Comparison of ENCODE assay signal across 8 cellular contexts in genomic region chr3:9791790-9792404, GRCh38. TPM values are rescaled to one million over a fixed set of nuclear protein-coding genes. Genes with fewer than 3 reads are reported as not detected.
A peak's percentile ranks its signal among the peaks of the same experiment; 100 is the strongest.
DNase-seq lines count a peak whose midpoint lies in the region; ATAC-seq and TF ChIP-seq lines count a peak whose summit lies in the region.

No MANE protein-coding gene starts in this region.

- DNase-seq in H9 (no peak), mesenteric fat pad (ENCODE audit: low spot score) (no peak), superior temporal gyrus (ENCODE audit: extremely low spot score) (no peak), NCI-H748 treated with DMSO at 0.1 percent for 48 hours (lab: John Stamatoyannopoulos, UW) (no peak)
- no peak for DNase-seq in activated CD8-positive, alpha-beta T cell treated with anti-CD3 and anti-CD28 coated beads for 36 hours
- no peak for DNase-seq in stimulated activated naive CD8-positive, alpha-beta T cell treated with anti-CD3 and anti-CD28 coated beads, Interleukin-15, Interleukin-2, amounts not matched to agents 100 U/mL and 50 U/mL, for 24 hours
- no peak for DNase-seq in stimulated activated CD4-positive, alpha-beta T cell treated with anti-CD3 and anti-CD28 coated beads, Interleukin-2, amount 100 ng/mL, for 24 hours

- H3K9me3 Mint-ChIP-seq in H9: no peaks in the 10 kb centered on the region
- no peaks in the 10 kb centered on the region for H3K9me3 Mint-ChIP-seq in activated CD8-positive, alpha-beta T cell treated with anti-CD3 and anti-CD28 coated beads for 36 hours

- no peak overlapping the region for H2AFZ ChIP-seq in H9 (ENCODE audit: low read length)

- H3K14ac ChIP-seq in H9 (ENCODE audit: insufficient read depth, low read length): peak overlapping the region; percentile 32; the same call in 1 of the 2 replicates

- H3K79me1 ChIP-seq in H9 (ENCODE audit: insufficient read depth, low read depth, low read length, poor library complexity, severe bottlenecking): no peaks in the 10 kb centered on the region

- H3K27ac ChIP-seq in H9 (ENCODE audit: insufficient read length, low read depth, low read length): no peak overlapping the region

- intact Hi-C loops in activated CD8-positive, alpha-beta T cell treated with anti-CD3 and anti-CD28 coated beads for 36 hours (cut with micrococcal nuclease): loop anchor here (2.0 kb wide), 1 partner anchor 41 kb away; no protein-coding TSS in a partner anchor

- H3K4ac ChIP-seq in H9 (ENCODE audit: low read depth, low read length): no peak overlapping the region; the same call in 1 of the 2 replicates

- H4K91ac ChIP-seq in H9 (ENCODE audit: insufficient read length, low read depth, low read length): no peak overlapping the region

- peaks cover 6% of the 10 kb centered on the region for H3K23me2 ChIP-seq in H9 (ENCODE audit: insufficient read length, low read depth, low read length, poor library complexity, severe bottlenecking)

- H2AK5ac ChIP-seq in H9 (ENCODE audit: insufficient read length, low read length): no peak overlapping the region

- CTCF ChIA-PET in activated CD8-positive, alpha-beta T cell treated with anti-CD3 and anti-CD28 coated beads for 36 hours (lab: Charles Lee): interaction anchor here (0.8 to 1.5 kb wide), 9 partner anchors 9 to 244 kb away, joined by 3 to 9 read pairs (median 4); partner anchors contain the start of gene BRPF1

- H3K27me3 ChIP-seq in H9 (ENCODE audit: insufficient read depth, low read length): no peaks in the 10 kb centered on the region

- no peak for ATAC-seq in activated CD8-positive, alpha-beta T cell treated with anti-CD3 and anti-CD28 coated beads for 36 hours
- peak; percentile 1 for ATAC-seq in stimulated activated naive CD8-positive, alpha-beta T cell treated with anti-CD3 and anti-CD28 coated beads, Interleukin-15, Interleukin-2, amounts not matched to agents 100 U/mL and 50 U/mL, for 24 hours

- H3K56ac ChIP-seq in H9 (ENCODE audit: insufficient read length, low read depth, low read length): no peak overlapping the region

- no peak overlapping the region for H4K5ac ChIP-seq in H9 (ENCODE audit: insufficient read length, low read depth, low read length)

- no peak overlapping the region for H3T11ph ChIP-seq in H9 (ENCODE audit: low read length)

- H2BK5ac ChIP-seq in H9 (ENCODE audit: insufficient read length, low read length): no peak overlapping the region

- H3K4me3 Mint-ChIP-seq in H9: peak overlapping the region; percentile 94 to 95
- H3K4me3 Mint-ChIP-seq in activated CD8-positive, alpha-beta T cell treated with anti-CD3 and anti-CD28 coated beads for 36 hours: peak overlapping the region; percentile 88

- H2BK120ac ChIP-seq in H9 (ENCODE audit: low read depth, low read length, poor library complexity, severe bottlenecking): peak overlapping the region; percentile 3

- H3K23ac ChIP-seq in H9 (ENCODE audit: insufficient read length, low read depth, low read length): no peak overlapping the region

- peaks cover 5% of the 10 kb centered on the region; the same call in 1 of the 2 replicates for H3K79me2 ChIP-seq in H9 (ENCODE audit: insufficient read depth, low read length)

- no peak overlapping the region for H3K18ac ChIP-seq in H9 (ENCODE audit: insufficient read length, low read depth, low read length)

- peaks cover 25 to 51% (median 42%) of the 10 kb centered on the region in 3 experiments; a peak in 6 of 7 replicates for H3K36me3 Mint-ChIP-seq in H9 (ENCODE audit: insufficient read depth in 1 of 3, low read depth in 3 of 3)
- peaks cover 63% of the 10 kb centered on the region for H3K36me3 Mint-ChIP-seq in activated CD8-positive, alpha-beta T cell treated with anti-CD3 and anti-CD28 coated beads for 36 hours (ENCODE audit: low read depth)

- peaks cover 1% of the 10 kb centered on the region; the same call in 1 of the 2 replicates for H3K27me3 Mint-ChIP-seq in H9 (ENCODE audit: low read depth)
- H3K27me3 Mint-ChIP-seq in activated CD8-positive, alpha-beta T cell treated with anti-CD3 and anti-CD28 coated beads for 36 hours: no peaks in the 10 kb centered on the region

- H2BK20ac ChIP-seq in H9 (ENCODE audit: low read depth, low read length, poor library complexity, severe bottlenecking): no peak overlapping the region

- peak overlapping the region; percentile 99 for H3K4me3 ChIP-seq in iPS-11a (ENCODE audit: low read depth, low read length)

- no peaks in the 10 kb centered on the region for H3K9me3 ChIP-seq in H9 (ENCODE audit: control insufficient read depth, low read depth, low read length)

- no peaks in the 10 kb centered on the region for H4K20me1 ChIP-seq in H9 (ENCODE audit: control insufficient read depth, insufficient read depth, insufficient read length)

- H2BK15ac ChIP-seq in H9 (ENCODE audit: low read depth, low read length): no peak overlapping the region

- peak overlapping the region; percentile 81 for H3K4me2 ChIP-seq in H9 (ENCODE audit: insufficient read depth, insufficient read length, low read length)

- H3K27ac Mint-ChIP-seq in H9: peak overlapping the region; percentile 100; a peak in 4 of 7 replicates
- peak overlapping the region; percentile 100 for H3K27ac Mint-ChIP-seq in activated CD8-positive, alpha-beta T cell treated with anti-CD3 and anti-CD28 coated beads for 36 hours

- H3K9ac ChIP-seq in H9 (ENCODE audit: extremely low read depth, insufficient read length, low read length): peak overlapping the region; percentile 61

- no CpG with 5 or more reads among the region's 14 CpGs for WGBS in H9 (ENCODE audit: extremely low coverage, insufficient read length, low lambda C conversion rate)

- TF ChIP-seq CTCF in H9 (conservative IDR thresholded peaks at IDR 0.05): no peak
- TF ChIP-seq CTCF in activated CD8-positive, alpha-beta T cell treated with anti-CD3 and anti-CD28 coated beads for 36 hours (IDR thresholded peaks at IDR 0.05): no peak

- no peak overlapping the region for H2BK12ac ChIP-seq in H9 (ENCODE audit: insufficient read length, low read depth, low read length)

- POLR2A ChIA-PET in activated CD8-positive, alpha-beta T cell treated with anti-CD3 and anti-CD28 coated beads for 36 hours (lab: Charles Lee): interaction anchor here (0.8 to 2.7 kb wide), 14 partner anchors 10 to 124 kb away, joined by 3 to 15 read pairs (median 8); partner anchors contain the start of genes BRPF1, CAMK1 and OGG1

- H4K8ac ChIP-seq in H9 (replicated peaks; ENCODE audit: insufficient read length, low read depth, low read length): no peak overlapping the region

- H3K4me1 Mint-ChIP-seq in H9: peaks cover 10 to 19% of the 10 kb centered on the region in 2 experiments
- peaks cover 54% of the 10 kb centered on the region for H3K4me1 Mint-ChIP-seq in activated CD8-positive, alpha-beta T cell treated with anti-CD3 and anti-CD28 coated beads for 36 hours (ENCODE audit: low read depth)

- H3K4me1 ChIP-seq in H9 (ENCODE audit: insufficient read depth, low read length): no peaks in the 10 kb centered on the region

RNA-seq across cellular contexts. Expression of gene TADA3, which starts 0.4 kb away (rescaled TPM):
- 49.8 and 51.3 TPM in 2 replicates for total RNA-seq in H9 (2021)
- 10 to 100 TPM; 57.5 to 58.3 TPM for total RNA-seq in activated CD8-positive, alpha-beta T cell treated with anti-CD3 and anti-CD28 coated beads for 36 hours
- total RNA-seq in mesenteric fat pad: 40.4 TPM

RNA-seq across cellular contexts. Expression of gene ARPC4, which starts 1.0 kb away (rescaled TPM):
- total RNA-seq in H9 (2021): 161 and 164 TPM in 2 replicates
- 100 to 1,000 TPM; 205 to 208 TPM for total RNA-seq in activated CD8-positive, alpha-beta T cell treated with anti-CD3 and anti-CD28 coated beads for 36 hours
- total RNA-seq in mesenteric fat pad: 151 TPM

RNA-seq across cellular contexts. Expression of gene TTLL3, which starts 18.2 kb away (rescaled TPM):
- total RNA-seq in H9 (2021) (10.3 and 14.4 TPM in 2 replicates), mesenteric fat pad (31.0 TPM)
- total RNA-seq in activated CD8-positive, alpha-beta T cell treated with anti-CD3 and anti-CD28 coated beads for 36 hours: 10 to 100 TPM; 52.4 to 61.1 TPM

RNA-seq across cellular contexts. Expression of gene CAMK1, which starts 22.1 kb away (rescaled TPM):
- 9.0 and 9.2 TPM in 2 replicates for total RNA-seq in H9 (2021)
- 10 to 100 TPM; 41.7 to 45.7 TPM for total RNA-seq in activated CD8-positive, alpha-beta T cell treated with anti-CD3 and anti-CD28 coated beads for 36 hours
- total RNA-seq in mesenteric fat pad: 98.6 TPM

RNA-seq across cellular contexts. Expression of gene OGG1, which starts 42.1 kb away (rescaled TPM):
- total RNA-seq in H9 (2021) (43.4 and 44.1 TPM in 2 replicates), mesenteric fat pad (14.4 TPM)
- 10 to 100 TPM; 32.4 to 39.3 TPM for total RNA-seq in activated CD8-positive, alpha-beta T cell treated with anti-CD3 and anti-CD28 coated beads for 36 hours
